ENCODE assay signal across 8 cellular contexts in genomic region chr17:30832438-30832790, GRCh38. TPM values are rescaled to one million over a fixed set of nuclear protein-coding genes. Genes with fewer than 3 reads are reported as not detected.
DNase-seq lines count a peak whose midpoint lies in the region; ATAC-seq, FAIRE-seq and TF ChIP-seq lines count a peak whose summit lies in the region.

No MANE protein-coding gene starts in this region.

- H4K20me1 ChIP-seq in HepG2 (ENCODE audit: insufficient read depth, low read length) = no peaks in the 10 kb centered on the region

- TF ChIP-seq POLR2A in HepG2 (IDR thresholded peaks at IDR 0.05; ENCODE audit: insufficient read depth in 1 of 2, low read depth in 2 of 2, low read length in 2 of 2) (no peak), tibial nerve (IDR thresholded peaks at IDR 0.05) (no peak)

- in situ Hi-C loops in HepG2 (cut with HindIII; ENCODE audit: extremely low pct_ligation_motif_present, low pct_unique_long_range_greater_than_20kb) = no loop called here

- H3K9me3 ChIP-seq in HepG2 (ENCODE audit: low read length) (no peaks in the 10 kb centered on the region), tibial nerve (no peaks in the 10 kb centered on the region)

- no peak for FAIRE-seq in HepG2 (lab: Jason Lieb, UNC)

- TF ChIP-seq CTCF in HepG2 (CRISPR knock-in tag; IDR thresholded peaks at IDR 0.05) = no peak
- no peak for TF ChIP-seq CTCF in tibial nerve (IDR thresholded peaks at IDR 0.05)

- ATAC-seq in activated T-cell treated with anti-CD3 and anti-CD28 coated beads, Interleukin-2, amount 50 U/mL, for 72 hours (replicated peaks in 1 of 2) = no peak
- ATAC-seq in HepG2 (peak; percentile 26), GM19455 (IDR thresholded peaks at IDR 0.05; ENCODE audit: unreplicated experiment) (no peak)

- H3K9me3 Mint-ChIP-seq in activated T-cell treated with anti-CD3 and anti-CD28 coated beads, Interleukin-2, amount 50 U/mL, for 72 hours = no peaks in the 10 kb centered on the region
- no peaks in the 10 kb centered on the region for H3K9me3 Mint-ChIP-seq in activated naive CD8-positive, alpha-beta T cell (ENCODE audit: low read depth)

- peak overlapping the region; percentile 87 for H3K27ac ChIP-seq in HepG2 (ENCODE audit: extremely low read length, insufficient read depth, low read length)
- H3K27ac ChIP-seq in tibial nerve = peak overlapping the region in 1 of 4 donors; percentile 41

- no peak for DNase-seq in activated T-cell treated with anti-CD3 and anti-CD28 coated beads, Interleukin-2, amount 50 U/mL, for 72 hours
- DNase-seq in activated T-cell treated with anti-CD3 and anti-CD28 coated beads, Interleukin-2, amount 50 U/mL, for 1 hour = no peak
- DNase-seq in HepG2 (ENCODE audit: low spot score) (no peak), tibial nerve (ENCODE audit: low spot score in 2 of 2) (no peak), COLO829 (ENCODE audit: low spot score) (no peak), NCI-H1048 (lab: John Stamatoyannopoulos, UW) (no peak)

- H3K4me1 ChIP-seq in HepG2 (ENCODE audit: insufficient read depth, low read length) = peaks cover 26% of the 10 kb centered on the region
- H3K4me1 ChIP-seq in tibial nerve = peaks cover 0 to 17% (median 10%) of the 10 kb centered on the region in 4 donors

- no peak overlapping the region for H2AFZ ChIP-seq in HepG2 (ENCODE audit: low read length)

- peak overlapping the region; percentile 94 to 98 for H3K4me3 Mint-ChIP-seq in activated T-cell treated with anti-CD3 and anti-CD28 coated beads, Interleukin-2, amount 50 U/mL, for 72 hours
- peak overlapping the region; percentile 97 for H3K4me3 Mint-ChIP-seq in activated naive CD8-positive, alpha-beta T cell

- POLR2A ChIA-PET in HepG2 (lab: Yijun Ruan, JAX) = no interaction called here

- H3K4me2 ChIP-seq in HepG2 (ENCODE audit: low read depth, low read length) = peak overlapping the region; percentile 92

- peaks cover 31% of the 10 kb centered on the region for H3K4me1 Mint-ChIP-seq in activated T-cell treated with anti-CD3 and anti-CD28 coated beads, Interleukin-2, amount 50 U/mL, for 72 hours (ENCODE audit: low read depth)
- peaks cover 25% of the 10 kb centered on the region for H3K4me1 Mint-ChIP-seq in activated naive CD8-positive, alpha-beta T cell (ENCODE audit: low read depth)

- peak overlapping the region; percentile 90 for H3K27ac Mint-ChIP-seq in activated T-cell treated with anti-CD3 and anti-CD28 coated beads, Interleukin-2, amount 50 U/mL, for 72 hours
- H3K27ac Mint-ChIP-seq in activated naive CD8-positive, alpha-beta T cell = peak overlapping the region; percentile 96

- peaks cover 23% of the 10 kb centered on the region for H3K79me2 ChIP-seq in HepG2 (ENCODE audit: insufficient read depth, low read length)

- CTCF ChIA-PET in HepG2 (lab: Yijun Ruan, JAX; ENCODE audit: low intra/inter-chr PET ratio, low total read pairs) = no interaction called here

- H3K27me3 ChIP-seq in HepG2 (ENCODE audit: control insufficient read depth in 1 of 2, insufficient read depth in 2 of 2, low read length in 2 of 2) (no peaks in the 10 kb centered on the region; a peak in 1 of 5 replicates), tibial nerve (no peaks in the 10 kb centered on the region)

- TF ChIP-seq RAD21 in HepG2 (CRISPR knock-in tag; IDR thresholded peaks at IDR 0.05) = no peak

- peak overlapping the region; percentile 84 for H3K9ac ChIP-seq in HepG2 (ENCODE audit: insufficient read depth, low read depth, low read length)

- peak overlapping the region; percentile 92 to 97 (median 92) for H3K4me3 ChIP-seq in HepG2 (replicated peaks in 1 of 3; ENCODE audit: insufficient read depth in 1 of 3, low read depth in 2 of 3, low read length in 3 of 3)
- H3K4me3 ChIP-seq in tibial nerve = peak overlapping the region; percentile 54 to 89 (median 74)

- 0% methylated on average over 11 of the region's 11 CpGs for WGBS in HepG2 (ENCODE audit: low lambda C conversion rate)
- WGBS in tibial nerve, 2 donors = 0 to 3% methylated on average over 11 of the region's 11 CpGs

- H3K36me3 Mint-ChIP-seq in activated T-cell treated with anti-CD3 and anti-CD28 coated beads, Interleukin-2, amount 50 U/mL, for 72 hours (ENCODE audit: insufficient read depth in 2 of 2) = peaks cover 12 to 27% of the 10 kb centered on the region in 2 donors
- peaks cover 6% of the 10 kb centered on the region for H3K36me3 Mint-ChIP-seq in activated naive CD8-positive, alpha-beta T cell

- no TSS peak for BruUV-seq in HepG2 (replicated peaks; lab: Mats Ljungman, UMichigan)

- H3K27me3 Mint-ChIP-seq in activated T-cell treated with anti-CD3 and anti-CD28 coated beads, Interleukin-2, amount 50 U/mL, for 72 hours (ENCODE audit: low read depth) = no peaks in the 10 kb centered on the region
- no peaks in the 10 kb centered on the region for H3K27me3 Mint-ChIP-seq in activated naive CD8-positive, alpha-beta T cell

- intact Hi-C loops in HepG2 (cut with micrococcal nuclease; ENCODE audit: unreplicated experiment) = no loop called here

- TF ChIP-seq EP300 in HepG2 (IDR thresholded peaks at IDR 0.05; ENCODE audit: low read depth in 2 of 2, low read length in 2 of 2) (no peak), HepG2 (CRISPR knock-in tag; IDR thresholded peaks at IDR 0.05; ENCODE audit: borderline replicate concordance) (no peak), tibial nerve (IDR thresholded peaks at IDR 0.05) (no peak)

- peaks cover 0 to 5% of the 10 kb centered on the region in 2 experiments; a peak in 2 of 5 replicates for H3K36me3 ChIP-seq in HepG2 (replicated peaks in 1 of 2; ENCODE audit: control insufficient read depth in 1 of 2, insufficient read depth in 2 of 2, low read length in 2 of 2)
- H3K36me3 ChIP-seq in tibial nerve = no peaks in the 10 kb centered on the region

TF ChIP-seq in HepG2, 621 proteins besides CTCF, POLR2A, EP300 and RAD21:
- 0 out of 2 replicates have a peak, but pooled peaks have one; percentile 10 for TF ChIP-seq ZNF619 (CRISPR knock-in tag; IDR thresholded peaks at IDR 0.05)
- TF ChIP-seq ZNF772 (CRISPR knock-in tag; IDR thresholded peaks at IDR 0.05) = no peak
TF ChIP-seq in HepG2: peak in this region for 1.

RNA-seq across cellular contexts. Expression of gene ATAD5, which starts 0.6 kb away (rescaled TPM):
- 10 to 100 TPM; 34.4 to 35.7 TPM for total RNA-seq in activated T-cell treated with anti-CD3 and anti-CD28 coated beads, Interleukin-2, amount 50 U/mL, for 72 hours
- 10.7 and 18.1 TPM in 2 replicates for total RNA-seq in HepG2 (2016; rRNA removed; fragmentation: Illumina TruSeq; extraction: Trizol)
- 3.1 and 3.7 TPM in 2 replicates for total RNA-seq in HepG2 (2016; cell fraction: cytosol; rRNA removed; fragmentation: Illumina TruSeq; extraction: Trizol; ENCODE audit: low read depth)
- 10.6 and 18.0 TPM in 2 replicates for total RNA-seq in HepG2 (2016; cell fraction: insoluble cytoplasmic fraction; rRNA removed; fragmentation: Illumina TruSeq; extraction: Trizol)
- total RNA-seq in HepG2 (2016; cell fraction: membrane; rRNA removed; fragmentation: Illumina TruSeq; extraction: Trizol) = 4.3 and 4.4 TPM in 2 replicates
- total RNA-seq in HepG2 (2016; cell fraction: nucleus; rRNA removed; fragmentation: Illumina TruSeq; extraction: Trizol) = 20.1 and 22.3 TPM in 2 replicates
- 1.1 and 1.8 TPM in 2 replicates for polyA plus RNA-seq in HepG2 (2011; rRNA removed)
- polyA plus RNA-seq in HepG2 (2011; cell fraction: cytosol; rRNA removed) = 0.49 and 0.54 TPM in 2 replicates
- 1.6 and 1.7 TPM in 2 replicates for polyA plus RNA-seq in HepG2 (2011; cell fraction: nucleus; rRNA removed)
- 1.2 and 2.2 TPM in 2 replicates for polyA plus RNA-seq in HepG2 (2012)
- polyA plus RNA-seq in HepG2 (2016; cell fraction: cytosol; fragmentation: Illumina TruSeq; extraction: Trizol; ENCODE audit: low read depth) = 0.09 and 0.11 TPM in 2 replicates
- 6.8 and 6.9 TPM in 2 replicates for polyA plus RNA-seq in HepG2 (2016; cell fraction: insoluble cytoplasmic fraction; fragmentation: Illumina TruSeq; extraction: Trizol; ENCODE audit: low read depth)
- polyA plus RNA-seq in HepG2 (2016; cell fraction: membrane; fragmentation: Illumina TruSeq; extraction: Trizol; ENCODE audit: low read depth) = 0.26 and 0.35 TPM in 2 replicates
- polyA plus RNA-seq in HepG2 (2016; cell fraction: nucleus; fragmentation: Illumina TruSeq; extraction: Trizol; ENCODE audit: insufficient read depth, low read depth) = 8.6 and 10.0 TPM in 2 replicates
- polyA minus RNA-seq in HepG2 (2011; rRNA and poly(A)+ RNA removed; ENCODE audit: low replicate concordance) = 1.8 and 3.2 TPM in 2 replicates
- 3.2 and 4.7 TPM in 2 replicates for polyA minus RNA-seq in HepG2 (2011; cell fraction: cytosol; rRNA and poly(A)+ RNA removed)
- 12.1 and 15.1 TPM in 2 replicates for polyA minus RNA-seq in HepG2 (2011; cell fraction: nucleus; rRNA and poly(A)+ RNA removed)
- total RNA-seq in tibial nerve = 1 to 10 TPM; 1.2 to 1.7 (median 1.4) TPM

RNA-seq across cellular contexts. Expression of gene CRLF3, which starts 7.9 kb away (rescaled TPM):
- 10 to 100 TPM; 51.7 to 60.7 TPM for total RNA-seq in activated T-cell treated with anti-CD3 and anti-CD28 coated beads, Interleukin-2, amount 50 U/mL, for 72 hours
- total RNA-seq in HepG2 (2016; rRNA removed; fragmentation: Illumina TruSeq; extraction: Trizol) = 9.1 and 13.2 TPM in 2 replicates
- total RNA-seq in HepG2 (2016; cell fraction: cytosol; rRNA removed; fragmentation: Illumina TruSeq; extraction: Trizol; ENCODE audit: low read depth) = 4.4 TPM in 2 replicates
- total RNA-seq in HepG2 (2016; cell fraction: insoluble cytoplasmic fraction; rRNA removed; fragmentation: Illumina TruSeq; extraction: Trizol) = 9.8 and 12.3 TPM in 2 replicates
- 5.1 and 5.6 TPM in 2 replicates for total RNA-seq in HepG2 (2016; cell fraction: membrane; rRNA removed; fragmentation: Illumina TruSeq; extraction: Trizol)
- 4.1 and 6.0 TPM in 2 replicates for total RNA-seq in HepG2 (2016; cell fraction: nucleus; rRNA removed; fragmentation: Illumina TruSeq; extraction: Trizol)
- 4.9 and 6.4 TPM in 2 replicates for polyA plus RNA-seq in HepG2 (2011; rRNA removed)
- polyA plus RNA-seq in HepG2 (2011; cell fraction: cytosol; rRNA removed) = 3.1 and 4.9 TPM in 2 replicates
- polyA plus RNA-seq in HepG2 (2011; cell fraction: nucleus; rRNA removed) = 2.0 and 2.6 TPM in 2 replicates
- polyA plus RNA-seq in HepG2 (2012) = 4.8 and 6.0 TPM in 2 replicates
- 1.1 TPM in 2 replicates for polyA plus RNA-seq in HepG2 (2016; cell fraction: cytosol; fragmentation: Illumina TruSeq; extraction: Trizol; ENCODE audit: low read depth)
- 10.7 and 11.8 TPM in 2 replicates for polyA plus RNA-seq in HepG2 (2016; cell fraction: insoluble cytoplasmic fraction; fragmentation: Illumina TruSeq; extraction: Trizol; ENCODE audit: low read depth)
- 2.6 and 2.7 TPM in 2 replicates for polyA plus RNA-seq in HepG2 (2016; cell fraction: membrane; fragmentation: Illumina TruSeq; extraction: Trizol; ENCODE audit: low read depth)
- 7.0 and 7.4 TPM in 2 replicates for polyA plus RNA-seq in HepG2 (2016; cell fraction: nucleus; fragmentation: Illumina TruSeq; extraction: Trizol; ENCODE audit: insufficient read depth, low read depth)
- 2.3 and 9.3 TPM in 2 replicates for polyA minus RNA-seq in HepG2 (2011; rRNA and poly(A)+ RNA removed; ENCODE audit: low replicate concordance)
- polyA minus RNA-seq in HepG2 (2011; cell fraction: cytosol; rRNA and poly(A)+ RNA removed) = 4.4 and 5.0 TPM in 2 replicates
- 4.8 and 7.0 TPM in 2 replicates for polyA minus RNA-seq in HepG2 (2011; cell fraction: nucleus; rRNA and poly(A)+ RNA removed)
- total RNA-seq in tibial nerve = 10 to 100 TPM in 3 of 4 donors, 1 to 10 TPM in 1; 9.8 to 15.9 (median 13.2) TPM
